In the genomic region with DNA sequence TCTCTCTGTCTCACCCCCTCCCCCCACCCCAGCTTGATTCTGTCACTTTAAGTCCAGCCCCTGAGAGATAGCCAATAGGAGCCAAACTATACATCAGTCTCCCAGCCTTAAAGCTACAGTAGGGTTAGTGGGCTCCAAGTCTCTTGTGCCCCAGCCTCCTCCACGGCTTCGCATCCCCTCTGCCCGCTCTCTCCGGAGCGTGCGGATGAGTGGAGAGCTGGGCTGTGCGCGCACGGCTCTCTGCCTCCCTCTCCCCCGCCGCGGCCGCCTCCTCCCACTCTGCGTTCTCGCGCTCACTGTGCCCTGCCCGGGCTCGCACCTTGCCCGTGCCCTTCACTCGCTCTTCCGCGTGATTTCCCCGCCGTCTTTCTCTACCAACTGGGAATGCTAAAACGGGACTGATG, we compare ENCODE assay signal across 11 cellular contexts. TPM values are rescaled to one million over a fixed set of nuclear protein-coding genes. Genes with fewer than 3 reads are reported as not detected.
A peak's percentile ranks its signal among the peaks of the same experiment; 100 is the strongest.
DNase-seq lines count a peak whose midpoint lies in the region; ATAC-seq and TF ChIP-seq lines count a peak whose summit lies in the region.
"Had no signal": no experiment of that assay in that cellular context is flagged by ENCODE, and none has a peak within 500 bp of the region (broad histone marks: within the 10 kb centered on the region; RNA-seq: fewer than 3 reads in every experiment).

A gene (plus strand): TSS at position 137 of the 404 bp plus-strand sequence. CDS start 265 bp downstream, at position 402.

- in situ Hi-C loops in HAP-1 (cut with MboI; ENCODE audit: low sequenced_read_pairs) = no loop called here

- no peak for ATAC-seq in stimulated activated naive CD8-positive, alpha-beta T cell treated with anti-CD3 and anti-CD28 coated beads, Interleukin-15, amount 100 ng/mL, for 72 hours
- no peak for ATAC-seq in HG03097 (IDR thresholded peaks at IDR 0.05; ENCODE audit: low FRiP score, unreplicated experiment)
- no peak for ATAC-seq in HG03045 (IDR thresholded peaks at IDR 0.05; ENCODE audit: unreplicated experiment)
- ATAC-seq: esophagus mucosa had no signal

- intact Hi-C loops in left ventricle myocardium inferior (cut with micrococcal nuclease) = no loop called here

- no peaks in the 10 kb centered on the region for H3K36me3 ChIP-seq in HAP-1 (replicated peaks)
- no peaks in the 10 kb centered on the region for H3K36me3 ChIP-seq in left ventricle myocardium inferior

- H3K4me3 ChIP-seq in HAP-1 (peak within 1 kb of the TSS; percentile 13), left ventricle myocardium inferior (peak within 1 kb of the TSS; percentile 54)

- H3K9me3 Mint-ChIP-seq in progenitor cell of endocrine pancreas (ENCODE audit: low read depth) = no peaks in the 10 kb centered on the region
- H3K9me3 Mint-ChIP-seq in stimulated activated naive CD8-positive, alpha-beta T cell treated with anti-CD3 and anti-CD28 coated beads, Interleukin-15, amount 100 ng/mL, for 72 hours = no peaks in the 10 kb centered on the region
- H3K9me3 Mint-ChIP-seq: activated B cell treated with CpG ODN at 0.5 μM for 24 hours had no signal

- H3K4me1 ChIP-seq in HAP-1 = no peaks in the 10 kb centered on the region
- H3K4me1 ChIP-seq in left ventricle myocardium inferior = peaks cover 14% of the 10 kb centered on the region

- TF ChIP-seq CTCF in left ventricle myocardium inferior (IDR thresholded peaks at IDR 0.05; ENCODE audit: borderline replicate concordance) (no peak), progenitor cell of endocrine pancreas (IDR thresholded peaks at IDR 0.05; ENCODE audit: unreplicated experiment) (no peak)

- DNase-seq in HAP-1 (ENCODE audit: low spot score in 2 of 2) (peak; percentile 16 to 32), SK-N-DZ (ENCODE audit: low spot score) (peak; percentile 85), left ventricle myocardium inferior (no peak), progenitor cell of endocrine pancreas (ENCODE audit: low spot score, unreplicated experiment) (no peak)
- DNase-seq in stimulated activated naive CD8-positive, alpha-beta T cell treated with anti-CD3 and anti-CD28 coated beads, Interleukin-15, amount 100 ng/mL, for 72 hours = no peak
- DNase-seq in NK-92 treated with Interleukin-12 subunit alpha and Interleukin-12 subunit beta, amount 100 ng/mL, for 24 hours (lab: John Stamatoyannopoulos, UW) = no peak
- DNase-seq: activated B cell treated with CpG ODN at 0.5 μM for 24 hours had no signal

- H3K27me3 Mint-ChIP-seq in progenitor cell of endocrine pancreas = peaks cover 90% of the 10 kb centered on the region
- H3K27me3 Mint-ChIP-seq in stimulated activated naive CD8-positive, alpha-beta T cell treated with anti-CD3 and anti-CD28 coated beads, Interleukin-15, amount 100 ng/mL, for 72 hours = peaks cover 87% of the 10 kb centered on the region

- H3K27ac ChIP-seq in left ventricle myocardium inferior (replicated peaks) = no peak within 1 kb of the TSS

- H3K9me3 ChIP-seq in HAP-1 = no peaks in the 10 kb centered on the region
- H3K9me3 ChIP-seq in left ventricle myocardium inferior (replicated peaks) = no peaks in the 10 kb centered on the region

- H3K36me3 Mint-ChIP-seq in progenitor cell of endocrine pancreas (ENCODE audit: insufficient read depth) = no peaks in the 10 kb centered on the region

- H3K27ac Mint-ChIP-seq in progenitor cell of endocrine pancreas = no peak within 1 kb of the TSS
- H3K27ac Mint-ChIP-seq in stimulated activated naive CD8-positive, alpha-beta T cell treated with anti-CD3 and anti-CD28 coated beads, Interleukin-15, amount 100 ng/mL, for 72 hours = no peak within 1 kb of the TSS
- H3K27ac Mint-ChIP-seq: activated B cell treated with CpG ODN at 0.5 μM for 24 hours had no signal

- peaks cover 8% of the 10 kb centered on the region for H3K4me1 Mint-ChIP-seq in progenitor cell of endocrine pancreas (ENCODE audit: low read depth)
- H3K4me1 Mint-ChIP-seq in stimulated activated naive CD8-positive, alpha-beta T cell treated with anti-CD3 and anti-CD28 coated beads, Interleukin-15, amount 100 ng/mL, for 72 hours = peaks cover 11% of the 10 kb centered on the region

- peaks cover 72% of the 10 kb centered on the region for H3K27me3 ChIP-seq in HAP-1 (ENCODE audit: low read depth)
- peaks cover 81% of the 10 kb centered on the region for H3K27me3 ChIP-seq in left ventricle myocardium inferior (ENCODE audit: low read depth)

- peak within 1 kb of the TSS; percentile 64 for H3K4me3 Mint-ChIP-seq in progenitor cell of endocrine pancreas (ENCODE audit: low read depth)
- H3K4me3 Mint-ChIP-seq in stimulated activated naive CD8-positive, alpha-beta T cell treated with anti-CD3 and anti-CD28 coated beads, Interleukin-15, amount 100 ng/mL, for 72 hours = peak within 1 kb of the TSS in 1 of 2 donors; percentile 22
- H3K4me3 Mint-ChIP-seq: activated B cell treated with CpG ODN at 0.5 μM for 24 hours had no signal

RNA-seq across cellular contexts. Expression of the gene that starts here (rescaled TPM):
- polyA plus RNA-seq in SK-N-DZ (2014; cell fraction: cytosol; rRNA removed) = 1.8 and 2.1 TPM in 2 replicates
- 2.6 and 3.1 TPM in 2 replicates for polyA plus RNA-seq in SK-N-DZ (2014; cell fraction: nucleus; rRNA removed)
- 16.9 TPM for total RNA-seq in left ventricle myocardium inferior
- 0.12 and 0.29 TPM in 2 replicates for total RNA-seq in progenitor cell of endocrine pancreas
- total RNA-seq: HT1080 had no signal

Comparison
In these comparisons a context has a peak if more than half of its experiments do, and no peak if none do; other contexts are left out.
1. RNA of the gene that starts here (total RNA-seq): 16.9 TPM in left ventricle myocardium inferior (single experiment); 0.12 to 0.29 TPM in progenitor cell of endocrine pancreas; every median in the first group is over 10 times any median in the second.
2. DNase-seq: peak in HAP-1 (2 of 2) and SK-N-DZ (single experiment); none in left ventricle myocardium inferior (single experiment), progenitor cell of endocrine pancreas (single experiment), stimulated activated naive CD8-positive, alpha-beta T cell treated with anti-CD3 and anti-CD28 coated beads, Interleukin-15, amount 100 ng/mL, for 72 hours (0 of 2) and NK-92 treated with Interleukin-12 subunit alpha and Interleukin-12 subunit beta, amount 100 ng/mL, for 24 hours (single experiment).